Comparison of ENCODE assay signal across 2 cellular contexts in genomic region chr21:35265170-35265877, GRCh38.
TF ChIP-seq lines count a peak whose summit lies in the region.

No MANE protein-coding gene starts in this region.

TF ChIP-seq in IMR-90, 13 proteins besides CTCF, POLR2A, EP300 and RAD21:
- TF ChIP-seq CEBPB (IDR thresholded peaks at IDR 0.05; ENCODE audit: low read depth, low read length) (no peak), ELK1 (IDR thresholded peaks at IDR 0.05; ENCODE audit: borderline replicate concordance, low read depth, low read length) (no peak), RFX5 (IDR thresholded peaks at IDR 0.05; ENCODE audit: low read depth, low read length) (no peak), USF2 (IDR thresholded peaks at IDR 0.05; ENCODE audit: low read depth, low read length) (no peak), MXI1 (IDR thresholded peaks at IDR 0.05; ENCODE audit: borderline replicate concordance, low read depth, low read length) (no peak), FOS (IDR thresholded peaks at IDR 0.05; ENCODE audit: low read depth, low read length) (0 out of 2 replicates have a peak, but pooled peaks have one; percentile 25), MAFK (IDR thresholded peaks at IDR 0.05; ENCODE audit: low read depth, low read length) (no peak), MAZ (IDR thresholded peaks at IDR 0.05; ENCODE audit: borderline replicate concordance, low read depth, low read length) (no peak), CHD1 (IDR thresholded peaks at IDR 0.05; ENCODE audit: low read depth, low read length) (no peak), RCOR1 (IDR thresholded peaks at IDR 0.05; ENCODE audit: insufficient replicate concordance, low read length) (no peak), BHLHE40 (IDR thresholded peaks at IDR 0.05; ENCODE audit: low read depth, low read length) (peak; percentile 54; the same call in 1 of the 2 replicates), SMC3 (IDR thresholded peaks at IDR 0.05; ENCODE audit: low read depth, low read length) (no peak)

TF ChIP-seq in K562, 482 proteins besides CTCF, POLR2A, EP300 and RAD21:
- TF ChIP-seq TFE3 (CRISPR knock-in tag; IDR thresholded peaks at IDR 0.05): no peak
- TF ChIP-seq ZNF778 (CRISPR knock-in tag; IDR thresholded peaks at IDR 0.05): no peak
- TF ChIP-seq ZC3H11A (IDR thresholded peaks at IDR 0.05; ENCODE audit: low read depth, low read length): no peak
- 0 out of 2 replicates have a peak, but pooled peaks have one; percentile 34 for TF ChIP-seq ARID1B (IDR thresholded peaks at IDR 0.05)
- TF ChIP-seq DPF2 (IDR thresholded peaks at IDR 0.05): peak; percentile 54; the same call in 1 of the 2 replicates
- peak; percentile 44; the same call in 1 of the 2 replicates for TF ChIP-seq JUND (IDR thresholded peaks at IDR 0.05; ENCODE audit: borderline replicate concordance, low read depth, low read length)
- no peak for TF ChIP-seq JUND (tag; IDR thresholded peaks at IDR 0.05; ENCODE audit: borderline replicate concordance, low read depth, low read length)
- peak; percentile 63; the same call in 1 of the 2 replicates for TF ChIP-seq ATF3 (IDR thresholded peaks at IDR 0.05)
- TF ChIP-seq ATF3 (CRISPR knock-in tag; conservative IDR thresholded peaks at IDR 0.05): no peak
- TF ChIP-seq FOSL1 (tag; conservative IDR thresholded peaks at IDR 0.05): peak; percentile 81
- no peak for TF ChIP-seq SAFB2 (IDR thresholded peaks at IDR 0.05; ENCODE audit: borderline replicate concordance, low read depth, low read length, severe bottlenecking)
- TF ChIP-seq HMBOX1 (IDR thresholded peaks at IDR 0.05): 0 out of 2 replicates have a peak, but pooled peaks have one; percentile 35
- TF ChIP-seq NR2C2 (CRISPR knock-in tag; IDR thresholded peaks at IDR 0.05): no peak
- peak; percentile 45; the same call in 1 of the 2 replicates for TF ChIP-seq NR2C2 (tag; IDR thresholded peaks at IDR 0.05)
- TF ChIP-seq COPS2 (conservative IDR thresholded peaks at IDR 0.05): no peak
